In the genomic region with DNA sequence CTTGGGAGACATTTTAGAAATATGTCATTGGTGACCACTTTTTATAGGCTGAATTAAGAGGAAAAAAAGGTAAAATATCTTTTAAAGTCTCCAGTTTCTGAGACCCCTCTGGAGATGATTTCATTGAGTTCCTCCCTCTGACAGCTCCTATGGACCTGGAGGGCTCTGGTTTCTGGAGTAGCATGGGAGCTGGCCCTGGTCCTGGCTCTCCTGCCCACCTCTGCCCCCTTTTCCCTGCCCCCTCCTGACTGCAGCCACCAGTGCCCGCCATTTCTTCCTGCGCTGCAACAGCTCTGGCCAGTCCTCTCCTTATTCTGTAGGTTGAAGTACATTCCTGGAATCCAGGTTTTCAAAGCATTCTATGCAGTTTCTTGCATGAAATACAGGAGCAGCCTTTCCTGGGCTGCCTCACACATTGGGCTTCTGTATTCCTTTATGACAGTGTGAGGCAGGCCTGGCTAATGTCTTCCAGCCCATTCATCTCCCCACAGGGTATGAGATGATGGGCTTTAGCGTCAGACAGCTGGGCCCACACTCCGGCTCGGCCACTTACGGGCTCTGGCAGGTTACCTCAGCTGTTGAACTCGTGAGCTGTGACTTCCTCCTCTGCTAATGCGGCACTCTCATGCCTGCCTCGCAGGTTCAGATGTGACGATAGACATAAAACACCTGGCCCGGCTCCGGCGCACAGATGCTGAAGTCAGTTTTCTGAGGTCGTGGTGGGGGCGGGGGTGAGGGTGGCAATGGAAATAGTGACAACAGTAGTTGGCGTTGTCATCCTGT, we compare ENCODE assay signal across 24 cellular contexts.
A peak's percentile ranks its signal among the peaks of the same experiment; 100 is the strongest.
DNase-seq lines count a peak whose midpoint lies in the region; ATAC-seq and TF ChIP-seq lines count a peak whose summit lies in the region.
"Had no signal": no experiment of that assay in that cellular context is flagged by ENCODE, and none has a peak within 500 bp of the region (broad histone marks: within the 10 kb centered on the region; RNA-seq: fewer than 3 reads in every experiment).

No MANE protein-coding gene starts in this region.

- peak; percentile 6 for DNase-seq in activated CD4-positive, alpha-beta T cell treated with anti-CD3 and anti-CD28 coated beads for 48 hours
- DNase-seq in activated CD4-positive, alpha-beta T cell treated with anti-CD3 and anti-CD28 coated beads, Interleukin-2, amount 50 U/mL, for 4 hours: no peak
- no peak for DNase-seq in left ventricle myocardium superior
- DNase-seq in posterior cingulate gyrus: no peak
- no peak for DNase-seq in caudate nucleus (lab: John Stamatoyannopoulos, UW)
- DNase-seq: activated CD8-positive, alpha-beta memory T cell treated with anti-CD3 and anti-CD28 coated beads for 24 hours; activated naive CD4-positive, alpha-beta T cell treated with anti-CD3 and anti-CD28 coated beads, Interleukin-2, amount 50 U/mL, for 16 hours; activated T-cell treated with anti-CD3 and anti-CD28 coated beads, Interleukin-2, amount 50 U/mL, for 72 hours; aorta; C1 segment of cervical spinal cord; HFFc6; MG63; NCI-H1436 treated with DMSO at 0.1 percent for 48 hours; NCI-H2171; NCI-H526 treated with DMSO at 0.1 percent for 48 hours; PC-3; spleen; T-helper 2 cell had no signal

- peaks cover 7% of the 10 kb centered on the region; the same call in 1 of the 2 replicates for H3K9me3 ChIP-seq in OCI-LY1 (ENCODE audit: low read length)
- H3K9me3 ChIP-seq: A549, MG63 had no signal

- no peak overlapping the region for H3K4me3 ChIP-seq in OCI-LY1 (ENCODE audit: low read depth, low read length, poor library complexity, severe bottlenecking)
- H3K4me3 ChIP-seq: A549, MG63, spleen had no signal

- peak overlapping the region; percentile 23; the same call in 1 of the 2 replicates for H3K9ac ChIP-seq in OCI-LY1 (ENCODE audit: low read length)

- H3K27ac ChIP-seq in OCI-LY1 (ENCODE audit: low read depth, low read length, poor library complexity, severe bottlenecking) (peak overlapping the region; percentile 93), caudate nucleus (ENCODE audit: low read depth, low read length) (no peak overlapping the region)
- H3K27ac ChIP-seq: A549, spleen, VCaP had no signal

- no peaks in the 10 kb centered on the region for H3K27me3 ChIP-seq in OCI-LY1 (ENCODE audit: insufficient read depth, low read length)
- H3K27me3 ChIP-seq: MG63, spleen had no signal

- intact Hi-C loops in left ventricle myocardium superior (cut with micrococcal nuclease): no loop called here
- intact Hi-C loops in posterior cingulate gyrus (cut with DNase I): no loop called here

- peaks cover 18% of the 10 kb centered on the region for H3K36me3 ChIP-seq in OCI-LY1 (ENCODE audit: insufficient read depth, low read length)
- H3K36me3 ChIP-seq: MG63 had no signal

- H3K36me3 Mint-ChIP-seq in stimulated activated memory B cell treated with anti-CD40 and anti-IgM and Interleukin-4, amounts not matched to agents 10 μg/mL and 1 μg/mL and 100 μg/mL, for 72 hours: peaks cover 42% of the 10 kb centered on the region

- peak overlapping the region; percentile 26; the same call in 1 of the 2 replicates for H3K4me2 ChIP-seq in OCI-LY1 (ENCODE audit: low read length)
- H3K4me2 ChIP-seq: A549 had no signal

- no peaks in the 10 kb centered on the region for H3F3A ChIP-seq in OCI-LY1 (ENCODE audit: insufficient read depth, low read length)

- no peaks in the 10 kb centered on the region for H3K9me2 ChIP-seq in OCI-LY1 (ENCODE audit: low read depth, low read length)

- no peaks in the 10 kb centered on the region for H3K27me3 Mint-ChIP-seq in stimulated activated memory B cell treated with anti-CD40 and anti-IgM and Interleukin-4, amounts not matched to agents 10 μg/mL and 1 μg/mL and 100 μg/mL, for 72 hours

- peaks cover 6% of the 10 kb centered on the region for H3K4me1 Mint-ChIP-seq in stimulated activated memory B cell treated with anti-CD40 and anti-IgM and Interleukin-4, amounts not matched to agents 10 μg/mL and 1 μg/mL and 100 μg/mL, for 72 hours
- H3K4me1 Mint-ChIP-seq: neural crest cell had no signal

- TF ChIP-seq CTCF in OCI-LY1 (IDR thresholded peaks at IDR 0.05; ENCODE audit: low read length): no peak

- peaks cover 25% of the 10 kb centered on the region for H3K4me1 ChIP-seq in OCI-LY1 (ENCODE audit: insufficient read depth, low read length, severe bottlenecking)
- H3K4me1 ChIP-seq: A549, spleen had no signal

- H3K79me2 ChIP-seq in OCI-LY1 (ENCODE audit: insufficient read depth, low read length): no peaks in the 10 kb centered on the region

- H3K9me3 Mint-ChIP-seq in stimulated activated memory B cell treated with anti-CD40 and anti-IgM and Interleukin-4, amounts not matched to agents 10 μg/mL and 1 μg/mL and 100 μg/mL, for 72 hours: peaks cover 6% of the 10 kb centered on the region
- H3K9me3 Mint-ChIP-seq: neural crest cell had no signal

- ATAC-seq in left ventricle myocardium superior (peak; percentile 61), GM18873 (IDR thresholded peaks at IDR 0.05; ENCODE audit: low FRiP score, unreplicated experiment) (no peak)
- peak; percentile 75 for ATAC-seq in stimulated activated memory B cell treated with anti-CD40 and anti-IgM and Interleukin-4, amounts not matched to agents 10 μg/mL and 1 μg/mL and 100 μg/mL, for 72 hours
- ATAC-seq: A549; activated T-cell treated with anti-CD3 and anti-CD28 coated beads, Interleukin-2, amount 50 U/mL, for 72 hours; PC-3 had no signal

- no peaks in the 10 kb centered on the region for H4K20me1 ChIP-seq in OCI-LY1 (ENCODE audit: insufficient read depth, low read length)

- H3K4me3 Mint-ChIP-seq in stimulated activated memory B cell treated with anti-CD40 and anti-IgM and Interleukin-4, amounts not matched to agents 10 μg/mL and 1 μg/mL and 100 μg/mL, for 72 hours: no peak overlapping the region
- H3K4me3 Mint-ChIP-seq: activated T-cell treated with anti-CD3 and anti-CD28 coated beads, Interleukin-2, amount 50 U/mL, for 72 hours; HFFc6; neural crest cell had no signal

- H3K27ac Mint-ChIP-seq in stimulated activated memory B cell treated with anti-CD40 and anti-IgM and Interleukin-4, amounts not matched to agents 10 μg/mL and 1 μg/mL and 100 μg/mL, for 72 hours: no peak overlapping the region
- H3K27ac Mint-ChIP-seq: activated T-cell treated with anti-CD3 and anti-CD28 coated beads, Interleukin-2, amount 50 U/mL, for 72 hours; HFFc6 had no signal

- no peak overlapping the region for H2AFZ ChIP-seq in OCI-LY1 (ENCODE audit: low read length)
